Comparison of ENCODE assay signal across 2 cellular contexts in the genomic region with DNA sequence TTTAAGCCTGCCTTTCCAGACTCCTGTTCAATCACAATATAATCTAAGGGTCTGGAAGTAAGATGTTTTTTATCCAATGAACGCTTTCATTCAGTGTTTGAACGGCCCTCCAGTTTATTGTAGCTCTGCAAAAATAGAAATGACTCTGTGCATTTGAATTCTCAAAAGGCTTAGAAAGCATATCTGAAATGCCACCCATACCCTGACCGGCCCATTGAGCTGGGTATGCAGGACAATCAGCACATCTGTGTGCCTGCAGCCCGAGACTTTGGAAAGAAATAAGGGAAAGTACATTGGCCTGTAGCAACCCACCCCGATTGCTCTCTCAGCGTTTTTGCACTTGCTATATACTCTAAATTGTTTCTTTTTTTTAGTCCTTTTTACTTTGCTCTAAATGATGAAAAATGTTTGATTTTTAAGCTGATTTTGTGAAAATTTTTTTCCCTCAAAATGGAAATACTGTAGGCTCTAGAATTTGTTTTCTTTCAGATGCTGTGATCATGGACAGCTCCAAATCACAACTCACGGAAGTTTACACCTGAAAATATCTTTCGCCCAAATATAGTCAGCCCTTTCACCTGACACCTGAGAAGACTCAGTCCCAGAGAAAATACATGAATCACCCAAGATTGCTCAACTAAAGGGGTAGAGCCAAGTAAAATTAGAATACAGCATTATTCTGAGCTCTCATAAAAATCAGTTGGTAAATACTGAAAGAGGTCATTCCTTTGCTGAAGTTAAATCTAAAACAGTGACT.
TF ChIP-seq lines count a peak whose summit lies in the region.

No MANE protein-coding gene starts in this region.

TF ChIP-seq in SK-N-SH, 30 proteins besides CTCF, POLR2A, EP300 and RAD21 (continued from another document):
- TF ChIP-seq, protein P1, sequence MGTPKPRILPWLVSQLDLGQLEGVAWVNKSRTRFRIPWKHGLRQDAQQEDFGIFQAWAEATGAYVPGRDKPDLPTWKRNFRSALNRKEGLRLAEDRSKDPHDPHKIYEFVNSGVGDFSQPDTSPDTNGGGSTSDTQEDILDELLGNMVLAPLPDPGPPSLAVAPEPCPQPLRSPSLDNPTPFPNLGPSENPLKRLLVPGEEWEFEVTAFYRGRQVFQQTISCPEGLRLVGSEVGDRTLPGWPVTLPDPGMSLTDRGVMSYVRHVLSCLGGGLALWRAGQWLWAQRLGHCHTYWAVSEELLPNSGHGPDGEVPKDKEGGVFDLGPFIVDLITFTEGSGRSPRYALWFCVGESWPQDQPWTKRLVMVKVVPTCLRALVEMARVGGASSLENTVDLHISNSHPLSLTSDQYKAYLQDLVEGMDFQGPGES (IDR thresholded peaks at IDR 0.05; ENCODE audit: low read depth, low read length), result no peak
- TF ChIP-seq JUND (IDR thresholded peaks at IDR 0.05) (no peak), SIN3A (IDR thresholded peaks at IDR 0.05; ENCODE audit: borderline replicate concordance, low read depth, low read length) (no peak), TAF1 (IDR thresholded peaks at IDR 0.05; ENCODE audit: borderline replicate concordance, low read depth, low read length) (no peak), NRF1 (IDR thresholded peaks at IDR 0.05; ENCODE audit: low read depth, low read length) (no peak), TEAD4 (IDR thresholded peaks at IDR 0.05; ENCODE audit: borderline replicate concordance, insufficient read depth) (no peak), REST (IDR thresholded peaks at IDR 0.05; ENCODE audit: low read depth, low read length) (no peak)
- TF ChIP-seq, protein P2, sequence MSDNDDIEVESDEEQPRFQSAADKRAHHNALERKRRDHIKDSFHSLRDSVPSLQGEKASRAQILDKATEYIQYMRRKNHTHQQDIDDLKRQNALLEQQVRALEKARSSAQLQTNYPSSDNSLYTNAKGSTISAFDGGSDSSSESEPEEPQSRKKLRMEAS (IDR thresholded peaks at IDR 0.05; ENCODE audit: low read depth), result no peak

TF ChIP-seq in SK-N-SH treated with all-trans-retinoic acid at 6 μM for 48 hours, 23 proteins besides CTCF, POLR2A, EP300 and RAD21 (continued from another document):
- no peak for TF ChIP-seq CREB5 (CRISPR knock-in tag; IDR thresholded peaks at IDR 0.05; ENCODE audit: low read depth)
- no peak for TF ChIP-seq ZC3H10 (CRISPR knock-in tag; IDR thresholded peaks at IDR 0.05)
- TF ChIP-seq CSDC2 (CRISPR knock-in tag; IDR thresholded peaks at IDR 0.05), result no peak
- TF ChIP-seq ZNF8 (CRISPR knock-in tag; IDR thresholded peaks at IDR 0.05), result no peak
- no peak for TF ChIP-seq PATZ1 (CRISPR knock-in tag; IDR thresholded peaks at IDR 0.05; ENCODE audit: borderline replicate concordance)
- no peak for TF ChIP-seq ISL1 (CRISPR knock-in tag; IDR thresholded peaks at IDR 0.05)
- TF ChIP-seq OSR1 (CRISPR knock-in tag; IDR thresholded peaks at IDR 0.05), result no peak
TF ChIP-seq in SK-N-SH treated with all-trans-retinoic acid at 6 μM for 48 hours: peak in this region for 0.
